Comparison of ENCODE assay signal across 11 cellular contexts in genomic region chr5:142779163-142779562, GRCh38. TPM values are rescaled to one million over a fixed set of nuclear protein-coding genes. Genes with fewer than 3 reads are reported as not detected.
DNase-seq lines count a peak whose midpoint lies in the region; ATAC-seq, FAIRE-seq and TF ChIP-seq lines count a peak whose summit lies in the region.
"Had no signal": no experiment of that assay in that cellular context is flagged by ENCODE, and none has a peak within 500 bp of the region (broad histone marks: within the 10 kb centered on the region; RNA-seq: fewer than 3 reads in every experiment).

No MANE protein-coding gene starts in this region.

- no peak for TF ChIP-seq RAD21 in A549 (conservative IDR thresholded peaks at IDR 0.05 in 1 of 2, IDR thresholded peaks at IDR 0.05 in 1 of 2)

- no peak for FAIRE-seq in A549 (lab: Jason Lieb, UNC)

- WGBS in A549 (ENCODE audit: missing lambda C conversion rate) = 32% methylated on average over 1 of the region's 1 CpG

- no peak for TF ChIP-seq CTCF in A549 (IDR thresholded peaks at IDR 0.05)

- no peaks in the 10 kb centered on the region for H3K9me3 ChIP-seq in A549

- H3K4me3 ChIP-seq in A549 = no peak overlapping the region
- H3K4me3 ChIP-seq: coronary artery had no signal

- H3K4me1 ChIP-seq in A549 = peaks cover 30% of the 10 kb centered on the region

- DNase-seq in A549 (ENCODE audit: low read depth in 1 of 2, low spot score in 1 of 2) (no peak), M059J (ENCODE audit: low read depth) (peak; percentile 71), dermis blood vessel endothelial cell (peak; percentile 54), lung microvascular endothelial cell (ENCODE audit: low read depth in 2 of 2) (peak; percentile 31 to 52), GM19238 (ENCODE audit: insufficient read length, low spot score) (no peak)
- DNase-seq in central memory CD4-positive, alpha-beta T cell = no peak
- DNase-seq in activated naive CD4-positive, alpha-beta T cell treated with Interleukin-2 at 50 U/mL for 16 hours = no peak
- DNase-seq: AML-193, posterior cingulate gyrus had no signal

- POLR2A ChIA-PET in A549 (lab: Yijun Ruan, JAX) = interaction anchor here (1.3 kb wide), 1 partner anchor 9 kb away, joined by 3 read pairs; the partner anchor contains the start of gene ARHGAP26

- no peak for TF ChIP-seq POLR2A in A549 (IDR thresholded peaks at IDR 0.05; ENCODE audit: low read length)

- TF ChIP-seq EP300 in A549 (IDR thresholded peaks at IDR 0.05) = no peak

- CTCF ChIA-PET in A549 (lab: Yijun Ruan, JAX) = interaction anchor here (0.9 to 1.9 kb wide), 7 partner anchors 8 to 112 kb away, joined by 3 to 16 read pairs (median 6); partner anchors contain the start of gene ARHGAP26

- peak overlapping the region; percentile 3; the same call in 1 of the 3 replicates for H3K4me2 ChIP-seq in A549

- no peak overlapping the region for H3K27ac ChIP-seq in A549
- H3K27ac ChIP-seq: coronary artery had no signal

- ATAC-seq in A549 (no peak), GM18867 (IDR thresholded peaks at IDR 0.05; ENCODE audit: unreplicated experiment) (no peak)

TF ChIP-seq in A549, 52 proteins besides CTCF, POLR2A, EP300 and RAD21:
- no peak for TF ChIP-seq ZSCAN20 (CRISPR knock-in tag; IDR thresholded peaks at IDR 0.05)
- no peak for TF ChIP-seq RNF2 (IDR thresholded peaks at IDR 0.05; ENCODE audit: borderline replicate concordance, low read depth)
- no peak for TF ChIP-seq HOXB13 (CRISPR knock-in tag; IDR thresholded peaks at IDR 0.05; ENCODE audit: low read depth)
- TF ChIP-seq, protein P1, sequence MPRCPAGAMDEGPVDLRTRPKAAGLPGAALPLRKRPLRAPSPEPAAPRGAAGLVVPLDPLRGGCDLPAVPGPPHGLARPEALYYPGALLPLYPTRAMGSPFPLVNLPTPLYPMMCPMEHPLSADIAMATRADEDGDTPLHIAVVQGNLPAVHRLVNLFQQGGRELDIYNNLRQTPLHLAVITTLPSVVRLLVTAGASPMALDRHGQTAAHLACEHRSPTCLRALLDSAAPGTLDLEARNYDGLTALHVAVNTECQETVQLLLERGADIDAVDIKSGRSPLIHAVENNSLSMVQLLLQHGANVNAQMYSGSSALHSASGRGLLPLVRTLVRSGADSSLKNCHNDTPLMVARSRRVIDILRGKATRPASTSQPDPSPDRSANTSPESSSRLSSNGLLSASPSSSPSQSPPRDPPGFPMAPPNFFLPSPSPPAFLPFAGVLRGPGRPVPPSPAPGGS (IDR thresholded peaks at IDR 0.05) = no peak
- TF ChIP-seq FOXS1 (CRISPR knock-in tag; IDR thresholded peaks at IDR 0.05) = no peak
- TF ChIP-seq NR3C1 (IDR thresholded peaks at IDR 0.05) = no peak
- TF ChIP-seq NPAS2 (CRISPR knock-in tag; IDR thresholded peaks at IDR 0.05; ENCODE audit: borderline replicate concordance) = no peak

RNA-seq across cellular contexts. Expression of gene ARHGAP26, which starts 9.0 kb away (rescaled TPM):
- polyA plus RNA-seq in A549 (2011; rRNA removed) (19.1 and 29.8 TPM in 2 replicates), A549 (2017; fragmentation: RNase III; extraction: RNeasy Plus Mini Kit Qiagen cat#74134 plus additional on column Dnase treatment) (6.6 to 8.1 TPM (median 7.5 TPM) in 3 replicates)
- polyA plus RNA-seq in A549 (2012; cell fraction: cytosol; rRNA removed) = 4.2 and 4.5 TPM in 2 replicates
- 8.9 and 9.7 TPM in 2 replicates for polyA plus RNA-seq in A549 (2012; cell fraction: nucleus; rRNA removed)
- 81.7 and 91.3 TPM in 2 replicates for polyA minus RNA-seq in A549 (2011; rRNA and poly(A)+ RNA removed)
- 3.5 and 5.5 TPM in 2 replicates for total RNA-seq in M059J (2014; rRNA removed; shearing (Covaris generic))
- total RNA-seq in dermis blood vessel endothelial cell (49.9 and 51.7 TPM in 2 replicates), lung microvascular endothelial cell (15.7 and 34.5 TPM in 2 replicates)

Comparison
In these comparisons a context has a peak if more than half of its experiments do, and no peak if none do; other contexts are left out.
1. DNase-seq: peak in M059J (single experiment), dermis blood vessel endothelial cell (single experiment) and lung microvascular endothelial cell (2 of 2); none in A549 (0 of 2), central memory CD4-positive, alpha-beta T cell (single experiment), GM19238 (single experiment) and activated naive CD4-positive, alpha-beta T cell treated with Interleukin-2 at 50 U/mL for 16 hours (single experiment).